ENCODE assay signal across 9 cellular contexts in the genomic region with DNA sequence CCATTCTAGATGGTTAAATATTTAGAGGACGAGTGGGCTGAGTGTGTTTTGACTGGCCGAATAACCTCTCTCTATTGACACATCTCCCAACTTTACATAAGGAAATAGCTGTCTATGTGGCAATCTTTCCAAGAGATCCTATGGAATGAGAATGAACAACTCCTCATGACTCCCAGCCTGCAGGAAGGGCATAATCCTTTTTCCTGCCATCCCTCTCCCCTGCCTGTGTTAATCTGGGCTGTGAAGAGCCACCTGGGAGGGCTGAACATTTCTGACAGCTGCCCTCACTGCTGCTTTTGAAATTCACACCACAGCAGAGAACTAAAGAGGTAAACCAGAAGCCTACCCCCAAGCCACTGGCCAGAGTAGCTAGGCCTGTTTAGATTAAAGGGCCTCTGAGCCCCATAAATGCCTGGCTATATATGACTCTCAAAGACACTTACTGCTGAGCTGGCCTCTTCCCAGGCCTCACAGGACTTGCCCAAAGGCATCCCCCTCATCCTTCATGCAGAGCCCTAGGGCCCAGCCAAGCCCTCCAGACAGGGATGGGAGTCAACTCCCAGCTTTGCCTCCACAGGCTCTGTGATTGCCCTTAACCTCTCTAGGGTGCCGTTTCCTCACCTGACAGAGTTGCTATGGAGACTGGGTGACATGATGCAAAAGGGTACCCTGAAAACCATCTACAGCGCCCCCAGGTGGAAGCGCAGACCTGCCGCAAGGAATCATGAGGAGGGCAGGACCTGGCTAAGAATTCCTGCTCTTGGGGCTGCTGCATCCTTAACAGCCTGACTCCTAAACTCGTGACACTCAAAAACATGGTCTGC. TPM values are rescaled to one million over a fixed set of nuclear protein-coding genes. Genes with fewer than 3 reads are reported as not detected.
DNase-seq lines count a peak whose midpoint lies in the region; ATAC-seq and TF ChIP-seq lines count a peak whose summit lies in the region.
"Had no signal": no experiment of that assay in that cellular context is flagged by ENCODE, and none has a peak within 500 bp of the region (broad histone marks: within the 10 kb centered on the region; RNA-seq: fewer than 3 reads in every experiment).

No MANE protein-coding gene starts in this region.

- no peaks in the 10 kb centered on the region for H3K9me3 Mint-ChIP-seq in activated T-helper 17 cell treated with anti-CD3 and anti-CD28 coated beads, Interleukin-2, amount 50 U/mL, for 72 hours

- H3K27me3 Mint-ChIP-seq in activated T-helper 17 cell treated with anti-CD3 and anti-CD28 coated beads, Interleukin-2, amount 50 U/mL, for 72 hours: no peaks in the 10 kb centered on the region

- ATAC-seq in activated T-helper 17 cell treated with anti-CD3 and anti-CD28 coated beads, Interleukin-2, amount 50 U/mL, for 72 hours (replicated peaks): no peak
- ATAC-seq in HG02571 (IDR thresholded peaks at IDR 0.05; ENCODE audit: unreplicated experiment) (no peak), GM21529 (IDR thresholded peaks at IDR 0.05; ENCODE audit: unreplicated experiment) (no peak), GM18858 (IDR thresholded peaks at IDR 0.05; ENCODE audit: unreplicated experiment) (no peak)

- H3K27ac Mint-ChIP-seq in activated T-helper 17 cell treated with anti-CD3 and anti-CD28 coated beads, Interleukin-2, amount 50 U/mL, for 72 hours: peak overlapping the region; percentile 41

- H3K27ac ChIP-seq in C4-2B: peak overlapping the region; percentile 53

- DNase-seq in left kidney (ENCODE audit: low read depth, low spot score): peak; percentile 32
- no peak for DNase-seq in A172 (ENCODE audit: low spot score)
- DNase-seq: KG1 had no signal

- H3K4me1 Mint-ChIP-seq in activated T-helper 17 cell treated with anti-CD3 and anti-CD28 coated beads, Interleukin-2, amount 50 U/mL, for 72 hours: peaks cover 4% of the 10 kb centered on the region

- H3K4me3 Mint-ChIP-seq in activated T-helper 17 cell treated with anti-CD3 and anti-CD28 coated beads, Interleukin-2, amount 50 U/mL, for 72 hours: no peak overlapping the region

- peak; percentile 14; the same call in 1 of the 2 replicates for TF ChIP-seq CTCF in C4-2B (conservative IDR thresholded peaks at IDR 0.05)
- 0 out of 2 replicates have a peak, but pooled peaks have one; percentile 17 for TF ChIP-seq CTCF in GM12874 (IDR thresholded peaks at IDR 0.05; ENCODE audit: insufficient read depth, low read depth, low read length)

- H3K36me3 Mint-ChIP-seq in activated T-helper 17 cell treated with anti-CD3 and anti-CD28 coated beads, Interleukin-2, amount 50 U/mL, for 72 hours (ENCODE audit: low read depth): peaks cover 43% of the 10 kb centered on the region

RNA-seq across cellular contexts. Expression of a gene that starts 42.0 kb away (rescaled TPM):
- total RNA-seq in activated T-helper 17 cell treated with anti-CD3 and anti-CD28 coated beads, Interleukin-2, amount 50 U/mL, for 72 hours: 10 to 100 TPM in 1 of 2 donors, 1 to 10 TPM in 1; 6.7 to 10.3 TPM
- total RNA-seq in A172 (2014; rRNA removed; shearing (Covaris generic)): 8.0 and 12.7 TPM in 2 replicates
